In the genomic region with DNA sequence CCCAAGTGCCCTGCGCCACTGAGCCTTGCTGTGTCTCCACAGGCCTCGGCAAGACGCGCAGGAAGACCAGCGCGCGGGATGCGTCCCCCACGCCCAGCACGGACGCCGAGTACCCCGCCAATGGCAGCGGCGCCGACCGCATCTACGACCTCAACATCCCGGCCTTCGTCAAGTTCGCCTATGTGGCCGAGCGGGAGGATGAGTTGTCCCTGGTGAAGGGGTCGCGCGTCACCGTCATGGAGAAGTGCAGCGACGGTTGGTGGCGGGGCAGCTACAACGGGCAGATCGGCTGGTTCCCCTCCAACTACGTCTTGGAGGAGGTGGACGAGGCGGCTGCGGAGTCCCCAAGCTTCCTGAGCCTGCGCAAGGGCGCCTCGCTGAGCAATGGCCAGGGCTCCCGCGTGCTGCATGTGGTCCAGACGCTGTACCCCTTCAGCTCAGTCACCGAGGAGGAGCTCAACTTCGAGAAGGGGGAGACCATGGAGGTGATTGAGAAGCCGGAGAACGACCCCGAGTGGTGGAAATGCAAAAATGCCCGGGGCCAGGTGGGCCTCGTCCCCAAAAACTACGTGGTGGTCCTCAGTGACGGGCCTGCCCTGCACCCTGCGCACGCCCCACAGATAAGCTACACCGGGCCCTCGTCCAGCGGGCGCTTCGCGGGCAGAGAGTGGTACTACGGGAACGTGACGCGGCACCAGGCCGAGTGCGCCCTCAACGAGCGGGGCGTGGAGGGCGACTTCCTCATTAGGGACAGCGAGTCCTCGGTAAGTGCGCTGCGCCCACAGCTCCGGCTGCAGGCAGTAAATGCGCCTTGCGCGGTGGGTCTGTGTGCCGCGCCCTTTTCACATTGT, we compare ENCODE assay signal across 16 cellular contexts.
A peak's percentile ranks its signal among the peaks of the same experiment; 100 is the strongest.
DNase-seq lines count a peak whose midpoint lies in the region; ATAC-seq and TF ChIP-seq lines count a peak whose summit lies in the region.
"Had no signal": no experiment of that assay in that cellular context is flagged by ENCODE, and none has a peak within 500 bp of the region (broad histone marks: within the 10 kb centered on the region; RNA-seq: fewer than 3 reads in every experiment).

No MANE protein-coding gene starts in this region.

- peaks cover 41% of the 10 kb centered on the region for H3K36me3 ChIP-seq in endodermal cell (ENCODE audit: control insufficient read depth, insufficient read depth, low read length)
- no peaks in the 10 kb centered on the region for H3K36me3 ChIP-seq in testis (ENCODE audit: low read depth, missing control alignments)
- H3K36me3 ChIP-seq in tibial nerve: peaks cover 0 to 28% (median 10%) of the 10 kb centered on the region in 3 donors

- H3K4me3 Mint-ChIP-seq in activated T-cell treated with anti-CD3 and anti-CD28 coated beads, Interleukin-2, amount 50 U/mL, for 24 hours: no peak overlapping the region
- no peak overlapping the region for H3K4me3 Mint-ChIP-seq in activated T-cell treated with anti-CD3 and anti-CD28 coated beads, Interleukin-2, amount 50 U/mL, for 72 hours
- peak overlapping the region in 1 of 4 donors; percentile 33 for H3K4me3 Mint-ChIP-seq in IgD-negative memory B cell
- no peak overlapping the region for H3K4me3 Mint-ChIP-seq in endodermal cell

- no peaks in the 10 kb centered on the region for H3K9me3 Mint-ChIP-seq in activated T-cell treated with anti-CD3 and anti-CD28 coated beads, Interleukin-2, amount 50 U/mL, for 24 hours
- H3K9me3 Mint-ChIP-seq in activated T-cell treated with anti-CD3 and anti-CD28 coated beads, Interleukin-2, amount 50 U/mL, for 72 hours: no peaks in the 10 kb centered on the region
- H3K9me3 Mint-ChIP-seq in IgD-negative memory B cell (peaks cover 2 to 6% (median 4%) of the 10 kb centered on the region in 3 donors), endodermal cell (no peaks in the 10 kb centered on the region)

- no peak overlapping the region for H3K4me3 ChIP-seq in endodermal cell (ENCODE audit: low read length)
- peak overlapping the region; percentile 4 to 42 for H3K4me3 ChIP-seq in testis
- H3K4me3 ChIP-seq in tibial nerve: no peak overlapping the region
- H3K4me3 ChIP-seq: GM23248, Peyer's patch had no signal

- TF ChIP-seq CTCF in endodermal cell (conservative IDR thresholded peaks at IDR 0.05) (no peak), testis (IDR thresholded peaks at IDR 0.05) (no peak), tibial nerve (IDR thresholded peaks at IDR 0.05) (no peak)

- ATAC-seq in activated T-cell treated with anti-CD3 and anti-CD28 coated beads, Interleukin-2, amount 50 U/mL, for 72 hours (replicated peaks in 1 of 2): no peak

- peak overlapping the region; percentile 87 for H3K27ac ChIP-seq in endodermal cell (ENCODE audit: low read depth, low read length)
- H3K27ac ChIP-seq in testis: peak overlapping the region; percentile 50 to 71
- no peak overlapping the region for H3K27ac ChIP-seq in tibial nerve
- H3K27ac ChIP-seq: GM23248, Peyer's patch had no signal

- intact Hi-C loops in testis (cut with DNase I; ENCODE audit: low total_unique reads): no loop called here

- H3K9ac ChIP-seq in endodermal cell (ENCODE audit: extremely low read depth, low read length, poor library complexity, severe bottlenecking): no peak overlapping the region
- H3K9ac ChIP-seq: GM23248 had no signal

- H3K27me3 Mint-ChIP-seq in activated T-cell treated with anti-CD3 and anti-CD28 coated beads, Interleukin-2, amount 50 U/mL, for 24 hours: no peaks in the 10 kb centered on the region
- H3K27me3 Mint-ChIP-seq in activated T-cell treated with anti-CD3 and anti-CD28 coated beads, Interleukin-2, amount 50 U/mL, for 72 hours (ENCODE audit: low read depth): no peaks in the 10 kb centered on the region
- H3K27me3 Mint-ChIP-seq in IgD-negative memory B cell: no peaks in the 10 kb centered on the region
- no peaks in the 10 kb centered on the region for H3K27me3 Mint-ChIP-seq in endodermal cell (ENCODE audit: insufficient read depth)

- H3K9me3 ChIP-seq in endodermal cell (ENCODE audit: control insufficient read depth, low read length): no peaks in the 10 kb centered on the region
- no peaks in the 10 kb centered on the region for H3K9me3 ChIP-seq in testis
- peaks cover 0 to 3% (median 0%) of the 10 kb centered on the region in 4 donors for H3K9me3 ChIP-seq in tibial nerve
- H3K9me3 ChIP-seq: Peyer's patch had no signal

- peaks cover 94% of the 10 kb centered on the region for H3K4me1 Mint-ChIP-seq in activated T-cell treated with anti-CD3 and anti-CD28 coated beads, Interleukin-2, amount 50 U/mL, for 24 hours (ENCODE audit: low read depth)
- peaks cover 78% of the 10 kb centered on the region for H3K4me1 Mint-ChIP-seq in activated T-cell treated with anti-CD3 and anti-CD28 coated beads, Interleukin-2, amount 50 U/mL, for 72 hours (ENCODE audit: low read depth)
- H3K4me1 Mint-ChIP-seq in IgD-negative memory B cell (peaks cover 17 to 36% (median 26%) of the 10 kb centered on the region in 3 donors), endodermal cell (peaks cover 14% of the 10 kb centered on the region)

- DNase-seq in activated T-cell treated with anti-CD3 and anti-CD28 coated beads, Interleukin-2, amount 50 U/mL, for 24 hours: no peak
- no peak for DNase-seq in activated T-cell treated with anti-CD3 and anti-CD28 coated beads, Interleukin-2, amount 50 U/mL, for 72 hours
- DNase-seq in endodermal cell: peak; percentile 41
- no peak for DNase-seq in testis
- DNase-seq in tibial nerve (ENCODE audit: low spot score in 2 of 2): no peak
- DNase-seq in erythroblast (lab: John Stamatoyannopoulos, UW): no peak
- DNase-seq in stimulated activated CD4-positive, alpha-beta T cell treated with anti-CD3 and anti-CD28 coated beads, Interleukin-4, amount 100 ng/mL, for 4 hours: no peak
- DNase-seq: C1 segment of cervical spinal cord, COR-L47, GM23248, NCI-H1048, NCI-H2171, NCI-H510A treated with DMSO at 0.1 percent for 48 hours, Peyer's patch, SHP77 treated with DMSO at 0.1 percent for 48 hours had no signal

- 96 to 97% methylated on average over 71 to 79 of the region's 79 CpGs for WGBS in endodermal cell (ENCODE audit: insufficient coverage in 1 of 2, insufficient read length in 1 of 2), 2 experiments
- 77 to 84% methylated on average over 46 to 79 of the region's 79 CpGs for WGBS in testis, 2 donors
- WGBS in tibial nerve, 2 donors: 97 to 98% methylated on average over 79 of the region's 79 CpGs

- peak overlapping the region; percentile 63 for H3K27ac Mint-ChIP-seq in activated T-cell treated with anti-CD3 and anti-CD28 coated beads, Interleukin-2, amount 50 U/mL, for 24 hours
- no peak overlapping the region for H3K27ac Mint-ChIP-seq in activated T-cell treated with anti-CD3 and anti-CD28 coated beads, Interleukin-2, amount 50 U/mL, for 72 hours
- H3K27ac Mint-ChIP-seq in IgD-negative memory B cell (peak overlapping the region in 2 of 3 donors; percentile 35 to 73), endodermal cell (no peak overlapping the region)

- no peak for TF ChIP-seq EP300 in tibial nerve (IDR thresholded peaks at IDR 0.05)

- peaks cover 8% of the 10 kb centered on the region for H3K4me1 ChIP-seq in endodermal cell (ENCODE audit: control insufficient read depth, insufficient read depth, low read length)
- peaks cover 53% of the 10 kb centered on the region for H3K4me1 ChIP-seq in testis
- H3K4me1 ChIP-seq in tibial nerve: peaks cover 0 to 43% (median 12%) of the 10 kb centered on the region in 4 donors

- peaks cover 96% of the 10 kb centered on the region for H3K36me3 Mint-ChIP-seq in activated T-cell treated with anti-CD3 and anti-CD28 coated beads, Interleukin-2, amount 50 U/mL, for 24 hours (ENCODE audit: low read depth)
- H3K36me3 Mint-ChIP-seq in activated T-cell treated with anti-CD3 and anti-CD28 coated beads, Interleukin-2, amount 50 U/mL, for 72 hours (ENCODE audit: insufficient read depth in 2 of 2): peaks cover 6 to 46% of the 10 kb centered on the region in 2 donors
- peaks cover 25% of the 10 kb centered on the region for H3K36me3 Mint-ChIP-seq in IgD-negative memory B cell
- H3K36me3 Mint-ChIP-seq in endodermal cell (ENCODE audit: low read depth): peaks cover 24% of the 10 kb centered on the region

- H3K27me3 ChIP-seq in endodermal cell (ENCODE audit: control insufficient read depth, insufficient read depth, low read length, poor library complexity, severe bottlenecking) (no peaks in the 10 kb centered on the region), testis (no peaks in the 10 kb centered on the region), tibial nerve (no peaks in the 10 kb centered on the region)
- H3K27me3 ChIP-seq: Peyer's patch had no signal

- TF ChIP-seq POLR2A in testis (IDR thresholded peaks at IDR 0.05): no peak
- TF ChIP-seq POLR2A in tibial nerve (IDR thresholded peaks at IDR 0.05): no peak
- TF ChIP-seq POLR2A in erythroblast (IDR thresholded peaks at IDR 0.05; ENCODE audit: low read length): no peak

Comparison
In these comparisons a context has a peak if more than half of its experiments do, and no peak if none do; other contexts are left out.
1. H3K27ac Mint-ChIP-seq: peak in activated T-cell treated with anti-CD3 and anti-CD28 coated beads, Interleukin-2, amount 50 U/mL, for 24 hours (single experiment) and IgD-negative memory B cell (2 of 3); none in activated T-cell treated with anti-CD3 and anti-CD28 coated beads, Interleukin-2, amount 50 U/mL, for 72 hours (single experiment) and endodermal cell (single experiment).
2. H3K27ac ChIP-seq: peak in endodermal cell (single experiment) and testis (2 of 2); none in tibial nerve (0 of 4).
3. H3K4me3 ChIP-seq: peak in testis (2 of 2); none in endodermal cell (single experiment) and tibial nerve (0 of 4).